Comparison of ENCODE assay signal across 9 cellular contexts in the genomic region with DNA sequence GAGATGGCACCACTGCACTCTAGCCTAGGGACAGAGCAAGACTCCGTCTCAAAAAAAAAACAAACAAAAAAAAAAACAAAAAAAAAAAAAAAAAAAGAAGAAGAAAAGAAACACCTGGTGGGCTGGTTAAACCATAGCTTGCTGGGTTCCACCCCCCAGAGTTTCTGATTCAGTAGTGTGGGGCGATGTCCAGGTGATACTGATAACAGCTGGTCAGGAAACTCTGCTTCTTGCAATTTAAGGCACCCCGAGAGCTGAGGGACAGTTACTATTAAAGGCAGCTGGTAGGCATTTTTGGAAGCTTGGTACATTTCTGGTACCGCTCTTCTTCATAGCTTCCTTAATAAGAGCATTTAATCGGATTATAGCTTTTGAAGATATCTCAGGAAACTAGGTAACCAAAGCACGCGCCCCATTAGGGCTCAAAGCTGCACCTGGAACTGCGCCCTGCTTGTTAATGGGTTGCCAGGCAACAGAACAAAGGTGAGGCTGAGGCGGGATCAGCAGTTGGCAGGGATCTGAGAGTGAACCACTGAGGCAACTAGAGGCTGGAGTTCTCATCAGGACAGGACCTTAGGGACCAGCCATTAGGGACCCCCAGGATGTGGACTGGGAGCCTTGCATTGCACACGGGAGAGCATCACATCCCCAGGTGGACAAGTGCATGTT. TPM values are rescaled to one million over a fixed set of nuclear protein-coding genes. Genes with fewer than 3 reads are reported as not detected.
DNase-seq lines count a peak whose midpoint lies in the region; ATAC-seq and TF ChIP-seq lines count a peak whose summit lies in the region.
"Had no signal": no experiment of that assay in that cellular context is flagged by ENCODE, and none has a peak within 500 bp of the region (broad histone marks: within the 10 kb centered on the region; RNA-seq: fewer than 3 reads in every experiment).

No MANE protein-coding gene starts in this region.

- no TSS peak for BruUV-seq in PC-3 (replicated peaks; lab: Mats Ljungman, UMichigan)

- H3K9ac ChIP-seq in PC-3 (ENCODE audit: low read length) = no peak overlapping the region

- H3K4me3 ChIP-seq in PC-3 (ENCODE audit: low read length) = no peak overlapping the region
- no peak overlapping the region for H3K4me3 ChIP-seq in lower lobe of right lung
- no peak overlapping the region for H3K4me3 ChIP-seq in BE2C (ENCODE audit: low read depth, low read length)

- H3F3A ChIP-seq in PC-3 (ENCODE audit: low read length, unreplicated experiment) = no peaks in the 10 kb centered on the region

- H3K36me3 ChIP-seq in PC-3 (ENCODE audit: low read depth, low read length) = no peaks in the 10 kb centered on the region
- H3K36me3 ChIP-seq in lower lobe of right lung = no peaks in the 10 kb centered on the region
- no peaks in the 10 kb centered on the region for H3K36me3 ChIP-seq in BE2C

- H3K4me2 ChIP-seq in PC-3 (ENCODE audit: low read length) = no peak overlapping the region

- peak; percentile 61 for DNase-seq in DMS79 (lab: John Stamatoyannopoulos, UW)
- peak; percentile 79 for DNase-seq in NCI-H2029 (lab: John Stamatoyannopoulos, UW)
- DNase-seq in PC-3 = peak; percentile 7
- peak; percentile 55 for DNase-seq in lower lobe of right lung
- no peak for DNase-seq in BE2C
- DNase-seq: IMR-90 had no signal

- intact Hi-C loops in PC-3 (cut with micrococcal nuclease) (no loop called here), lower lobe of right lung (cut with DNase I) (no loop called here)

- H3K27me3 ChIP-seq in PC-3 (ENCODE audit: low read length) (no peaks in the 10 kb centered on the region), lower lobe of right lung (ENCODE audit: low read depth) (peaks cover 11% of the 10 kb centered on the region), BE2C (no peaks in the 10 kb centered on the region)

- POLR2A ChIA-PET in PC-3 (lab: Charles Lee; ENCODE audit: unreplicated experiment) = interaction anchor here (0.5 kb wide), 1 partner anchor 442 kb away, joined by 3 read pairs; no protein-coding TSS in a partner anchor

- CTCF ChIA-PET in PC-3 (lab: Charles Lee) = no interaction called here

- H3K9me2 ChIP-seq in PC-3 (replicated peaks; ENCODE audit: low read length) = no peaks in the 10 kb centered on the region

- no peak overlapping the region for H2AFZ ChIP-seq in PC-3 (ENCODE audit: low read length)

- H3K9me3 ChIP-seq in PC-3 (ENCODE audit: low read length) (no peaks in the 10 kb centered on the region), lower lobe of right lung (peaks cover 3% of the 10 kb centered on the region), BE2C (no peaks in the 10 kb centered on the region; the same call in 1 of the 2 replicates)

- no peak for ATAC-seq in PC-3
- peak in 1 of 2 donors; percentile 55 for ATAC-seq in lower lobe of right lung
- ATAC-seq in GM21737 (IDR thresholded peaks at IDR 0.05; ENCODE audit: unreplicated experiment) = no peak
- no peak for ATAC-seq in HG02973 (IDR thresholded peaks at IDR 0.05; ENCODE audit: unreplicated experiment)
- no peak for ATAC-seq in HG03521 (IDR thresholded peaks at IDR 0.05; ENCODE audit: unreplicated experiment)

- no peaks in the 10 kb centered on the region for H3K79me2 ChIP-seq in PC-3 (ENCODE audit: low read length)

- H3K4me1 ChIP-seq in PC-3 (ENCODE audit: insufficient read depth, low read length) (no peaks in the 10 kb centered on the region), lower lobe of right lung (no peaks in the 10 kb centered on the region), BE2C (no peaks in the 10 kb centered on the region)

- no peaks in the 10 kb centered on the region for H4K20me1 ChIP-seq in PC-3 (ENCODE audit: low read length)

- TF ChIP-seq CTCF in PC-3 (conservative IDR thresholded peaks at IDR 0.05; ENCODE audit: low read depth, low read length) = no peak
- TF ChIP-seq CTCF in lower lobe of right lung (IDR thresholded peaks at IDR 0.05) = no peak
- TF ChIP-seq CTCF in BE2C (IDR thresholded peaks at IDR 0.05; ENCODE audit: low read depth, low read length) = no peak

- H3K27ac ChIP-seq in PC-3 (ENCODE audit: low read length) = no peak overlapping the region
- no peak overlapping the region for H3K27ac ChIP-seq in lower lobe of right lung

RNA-seq across cellular contexts. Expression of gene SDK1, which starts 6.5 kb away (rescaled TPM):
- 2.8 and 4.8 TPM in 2 replicates for total RNA-seq in PC-3 (2014; rRNA removed)
- 10.0 TPM for total RNA-seq in lower lobe of right lung
- 0.25 TPM for polyA plus RNA-seq in BE2C (2012; ENCODE audit: insufficient read depth, insufficient read length, low read depth)
